8 cellular contexts compared by ENCODE assay signal in genomic region chr17:57892146-57892819, GRCh38. TPM values are rescaled to one million over a fixed set of nuclear protein-coding genes. Genes with fewer than 3 reads are reported as not detected.
DNase-seq lines count a peak whose midpoint lies in the region; ATAC-seq and TF ChIP-seq lines count a peak whose summit lies in the region.

No MANE protein-coding gene starts in this region.

- H3K36me3 ChIP-seq in A673 (ENCODE audit: insufficient read depth, low read length, poor library complexity, severe bottlenecking) (no peaks in the 10 kb centered on the region), WERI-Rb-1 (no peaks in the 10 kb centered on the region), skeletal muscle tissue (ENCODE audit: control insufficient read depth in 3 of 3, insufficient read depth in 3 of 3, low read length in 3 of 3) (no peaks in the 10 kb centered on the region)

- no peaks in the 10 kb centered on the region for H3K27me3 ChIP-seq in A673 (replicated peaks; ENCODE audit: insufficient read depth, low read depth, low read length, poor library complexity)
- no peaks in the 10 kb centered on the region for H3K27me3 ChIP-seq in WERI-Rb-1 (ENCODE audit: insufficient read depth, low read depth, severe bottlenecking)
- H3K27me3 ChIP-seq in skeletal muscle tissue (ENCODE audit: control insufficient read depth in 3 of 3, insufficient read depth in 3 of 3, low read length in 3 of 3) = no peaks in the 10 kb centered on the region

- H3K9ac ChIP-seq in skeletal muscle tissue (ENCODE audit: low read depth in 1 of 3, low read length in 3 of 3) = peak overlapping the region; percentile 80 to 90 (median 89)

- CTCF ChIA-PET in A673 (lab: Charles Lee) = interaction anchor here (0.6 to 1.3 kb wide), 8 partner anchors 10 to 107 kb away, joined by 3 to 9 read pairs (median 5); no protein-coding TSS in a partner anchor

- POLR2A ChIA-PET in A673 (lab: Charles Lee; ENCODE audit: low non-redundant PET) = no interaction called here

- peak; percentile 98 for TF ChIP-seq CTCF in A673 (conservative IDR thresholded peaks at IDR 0.05; ENCODE audit: low read depth, low read length)
- peak; percentile 99 for TF ChIP-seq CTCF in WERI-Rb-1 (IDR thresholded peaks at IDR 0.05; ENCODE audit: low read depth, low read length)

- peaks cover 32% of the 10 kb centered on the region for H3K4me1 ChIP-seq in A673 (ENCODE audit: insufficient read depth, low read length, poor library complexity, severe bottlenecking)
- H3K4me1 ChIP-seq in skeletal muscle tissue (ENCODE audit: control insufficient read depth in 3 of 3, insufficient read depth in 3 of 3, low read length in 3 of 3) = peaks cover 78 to 87% (median 83%) of the 10 kb centered on the region in 3 donors

- no peak overlapping the region for H3K27ac ChIP-seq in A673 (ENCODE audit: low read depth, low read length, poor library complexity, severe bottlenecking)
- H3K27ac ChIP-seq in WERI-Rb-1 = peak overlapping the region; percentile 82
- peak overlapping the region; percentile 97 for H3K27ac ChIP-seq in skeletal muscle tissue (ENCODE audit: low read depth, low read length)

- no peaks in the 10 kb centered on the region for H3K9me3 ChIP-seq in A673 (ENCODE audit: low read depth, low read length, poor library complexity, severe bottlenecking)
- H3K9me3 ChIP-seq in WERI-Rb-1 (ENCODE audit: severe bottlenecking) = no peaks in the 10 kb centered on the region
- H3K9me3 ChIP-seq in skeletal muscle tissue (ENCODE audit: control insufficient read depth in 3 of 3, low read length in 3 of 3) = no peaks in the 10 kb centered on the region

- no TSS peak for BruUV-seq in A673 (replicated peaks; lab: Mats Ljungman, UMichigan)

- intact Hi-C loops in A673 (cut with micrococcal nuclease; ENCODE audit: unreplicated experiment) = loop anchor here (1.0 kb wide), 1 partner anchor 17 kb away; no protein-coding TSS in a partner anchor

- no peak overlapping the region for H3K4me3 ChIP-seq in A673 (ENCODE audit: low read depth, low read length, poor library complexity, severe bottlenecking)
- no peak overlapping the region for H3K4me3 ChIP-seq in WERI-Rb-1 (ENCODE audit: low read depth, low read length)
- H3K4me3 ChIP-seq in skeletal muscle tissue (ENCODE audit: low read length in 3 of 3) = peak overlapping the region; percentile 58 to 78 (median 64)

- DNase-seq in A673 (ENCODE audit: low spot score) (peak; percentile 90), NCI-H2029 (lab: John Stamatoyannopoulos, UW) (peak; percentile 73), WERI-Rb-1 (peak; percentile 93), brain pericyte (ENCODE audit: low read depth, low spot score) (peak; percentile 64), iPS-NIHi7 (ENCODE audit: extremely low spot score) (peak; percentile 94)

- ATAC-seq in GM18867 (IDR thresholded peaks at IDR 0.05; ENCODE audit: unreplicated experiment) (peak; percentile 54), GM19455 (IDR thresholded peaks at IDR 0.05; ENCODE audit: unreplicated experiment) (no peak)

RNA-seq across cellular contexts. Expression of gene MRPS23, which starts 42.4 kb away (rescaled TPM):
- total RNA-seq in A673 (2021) (94.2 and 100 TPM in 2 replicates), skeletal muscle tissue (10.4 TPM)

Comparison
In these comparisons a context has a peak if more than half of its experiments do, and no peak if none do; other contexts are left out.
1. H3K4me3 ChIP-seq: peak in skeletal muscle tissue (3 of 3); none in A673 (single experiment) and WERI-Rb-1 (single experiment).
2. Peak in every context shown above with its lines, with median percentiles within 50 percentile points of each other: DNase-seq.